In genomic region chr12:58504539-58504938, GRCh38 we compare ENCODE assay signal across 14 cellular contexts.
A peak's percentile ranks its signal among the peaks of the same experiment; 100 is the strongest.
DNase-seq lines count a peak whose midpoint lies in the region; ATAC-seq and TF ChIP-seq lines count a peak whose summit lies in the region.
"Had no signal": no experiment of that assay in that cellular context is flagged by ENCODE, and none has a peak within 500 bp of the region (broad histone marks: within the 10 kb centered on the region; RNA-seq: fewer than 3 reads in every experiment).

No MANE protein-coding gene starts in this region.

- no peaks in the 10 kb centered on the region for H4K20me1 ChIP-seq in smooth muscle cell (ENCODE audit: low read depth)

- no peak overlapping the region for H2AFZ ChIP-seq in smooth muscle cell (ENCODE audit: low read depth)

- peaks cover 25% of the 10 kb centered on the region for H3K4me1 ChIP-seq in smooth muscle cell (ENCODE audit: low read depth)

- no peaks in the 10 kb centered on the region for H3K36me3 ChIP-seq in smooth muscle cell (ENCODE audit: low read depth)

- ATAC-seq in GM21526 (IDR thresholded peaks at IDR 0.05; ENCODE audit: low FRiP score, unreplicated experiment) (no peak), GM21825 (IDR thresholded peaks at IDR 0.05; ENCODE audit: unreplicated experiment) (no peak)

- H3F3A ChIP-seq in smooth muscle cell (ENCODE audit: low read depth), result peaks cover 14% of the 10 kb centered on the region

- H3K27me3 ChIP-seq in smooth muscle cell (ENCODE audit: low read depth), result no peaks in the 10 kb centered on the region
- H3K27me3 ChIP-seq: dorsolateral prefrontal cortex had no signal

- H3K4me3 ChIP-seq in smooth muscle cell, result no peak overlapping the region
- H3K4me3 ChIP-seq: dorsolateral prefrontal cortex had no signal

- H3K9ac ChIP-seq in smooth muscle cell (ENCODE audit: low read depth), result peak overlapping the region; percentile 4

- TF ChIP-seq CTCF in smooth muscle cell (IDR thresholded peaks at IDR 0.05; ENCODE audit: borderline replicate concordance, insufficient read depth, poor library complexity, severe bottlenecking), result no peak

- H3K27ac ChIP-seq in epithelial cell of prostate, result peak overlapping the region; percentile 56
- peak overlapping the region; percentile 42 for H3K27ac ChIP-seq in smooth muscle cell (ENCODE audit: low read depth)
- H3K27ac ChIP-seq: dorsolateral prefrontal cortex had no signal

- WGBS in smooth muscle cell (ENCODE audit: low lambda C conversion rate), result 33% methylated on average over 3 of the region's 3 CpGs

- H3K79me2 ChIP-seq in smooth muscle cell (ENCODE audit: low read depth), result no peaks in the 10 kb centered on the region

- no peaks in the 10 kb centered on the region for H3K9me3 ChIP-seq in smooth muscle cell (replicated peaks; ENCODE audit: low read depth)

- DNase-seq in NCI-H510A treated with DMSO at 0.1 percent for 48 hours (lab: John Stamatoyannopoulos, UW) (peak; percentile 40), NCI-H510A (lab: John Stamatoyannopoulos, UW) (no peak), NCI-H2171 (lab: John Stamatoyannopoulos, UW) (peak; percentile 1), epithelial cell of prostate (ENCODE audit: low read depth, low spot score) (no peak), smooth muscle cell (lab: John Stamatoyannopoulos, UW; ENCODE audit: unreplicated experiment) (no peak), SIG-M5 treated with dmso at 0.1 percent for 504 hours (lab: John Stamatoyannopoulos, UW; ENCODE audit: unreplicated experiment) (no peak)
- DNase-seq: 8988T; activated CD4-positive, alpha-beta T cell treated with anti-CD3 and anti-CD28 coated beads, Interleukin-2, amount 50 U/mL, for 4 hours; anterior cingulate cortex; dorsolateral prefrontal cortex; NCI-H1092; NCI-H524 had no signal

- H3K4me2 ChIP-seq in smooth muscle cell, result no peak overlapping the region

Comparison
In these comparisons a context has a peak if more than half of its experiments do, and no peak if none do; other contexts are left out.
1. DNase-seq: peak in NCI-H510A treated with DMSO at 0.1 percent for 48 hours (single experiment) and NCI-H2171 (single experiment); none in NCI-H510A (single experiment), epithelial cell of prostate (single experiment), smooth muscle cell (single experiment) and SIG-M5 treated with dmso at 0.1 percent for 504 hours (single experiment).